20 cellular contexts compared by ENCODE assay signal in genomic region chr9:107847977-107848376, GRCh38.
A peak's percentile ranks its signal among the peaks of the same experiment; 100 is the strongest.
DNase-seq lines count a peak whose midpoint lies in the region; ATAC-seq, FAIRE-seq and TF ChIP-seq lines count a peak whose summit lies in the region.
"Had no signal": no experiment of that assay in that cellular context is flagged by ENCODE, and none has a peak within 500 bp of the region (broad histone marks: within the 10 kb centered on the region; RNA-seq: fewer than 3 reads in every experiment).

No MANE protein-coding gene starts in this region.

- intact Hi-C loops in MCF 10A (cut with micrococcal nuclease) = loop anchor here (5.0 to 10.0 kb wide), 2 partner anchors 209 to 363 kb away; partner anchors contain the start of gene KLF4
- intact Hi-C loops in breast epithelium (cut with DNase I; ENCODE audit: low total_unique reads) = no loop called here
- intact Hi-C loops in lower lobe of right lung (cut with DNase I) = no loop called here

- H3K27ac Mint-ChIP-seq in MCF 10A (ENCODE audit: low read depth, unreplicated experiment) = no peak overlapping the region
- H3K27ac Mint-ChIP-seq: progenitor cell of endocrine pancreas had no signal

- no peaks in the 10 kb centered on the region for H3K27me3 ChIP-seq in breast epithelium
- H3K27me3 ChIP-seq in bronchial epithelial cell (ENCODE audit: control insufficient read depth, insufficient read depth, low read length) = no peaks in the 10 kb centered on the region
- no peaks in the 10 kb centered on the region for H3K27me3 ChIP-seq in lower lobe of right lung (ENCODE audit: low read depth)
- H3K27me3 ChIP-seq: brain microvascular endothelial cell, thyroid gland had no signal

- TF ChIP-seq CTCF in MCF 10A (IDR thresholded peaks at IDR 0.05; ENCODE audit: unreplicated experiment) (no peak), breast epithelium (IDR thresholded peaks at IDR 0.05) (no peak), bronchial epithelial cell (IDR thresholded peaks at IDR 0.05; ENCODE audit: insufficient read depth, low read length, severe bottlenecking) (no peak), lower lobe of right lung (IDR thresholded peaks at IDR 0.05) (no peak), GM13977 (IDR thresholded peaks at IDR 0.05; ENCODE audit: extremely low read depth, insufficient read depth, missing control alignments) (no peak)

- no peaks in the 10 kb centered on the region for H3K9me3 Mint-ChIP-seq in MCF 10A (ENCODE audit: unreplicated experiment)

- H3K27ac ChIP-seq in breast epithelium (no peak overlapping the region), lower lobe of right lung (peak overlapping the region; percentile 46)
- H3K27ac ChIP-seq: brain microvascular endothelial cell, thyroid gland had no signal

- no peak for TF ChIP-seq POLR2A in breast epithelium (IDR thresholded peaks at IDR 0.05)

- H3K4me1 Mint-ChIP-seq in MCF 10A (ENCODE audit: insufficient read depth, unreplicated experiment) = peaks cover 11% of the 10 kb centered on the region

- H3K36me3 ChIP-seq in breast epithelium (no peaks in the 10 kb centered on the region), bronchial epithelial cell (ENCODE audit: control insufficient read depth, insufficient read depth, low read length) (no peaks in the 10 kb centered on the region), lower lobe of right lung (no peaks in the 10 kb centered on the region)
- H3K36me3 ChIP-seq: brain microvascular endothelial cell, thyroid gland had no signal

- H3K4me1 ChIP-seq in breast epithelium (no peaks in the 10 kb centered on the region), lower lobe of right lung (peaks cover 18% of the 10 kb centered on the region)
- H3K4me1 ChIP-seq: thyroid gland had no signal

- no peak overlapping the region for H3K4me3 ChIP-seq in breast epithelium
- H3K4me3 ChIP-seq in bronchial epithelial cell (ENCODE audit: low read depth, low read length) = no peak overlapping the region
- no peak overlapping the region for H3K4me3 ChIP-seq in lower lobe of right lung
- H3K4me3 ChIP-seq: K562, thyroid gland had no signal

- H3K27me3 Mint-ChIP-seq in MCF 10A (ENCODE audit: insufficient read depth, unreplicated experiment) = no peaks in the 10 kb centered on the region

- no peaks in the 10 kb centered on the region for H3K36me3 Mint-ChIP-seq in MCF 10A (ENCODE audit: insufficient read depth, unreplicated experiment)

- FAIRE-seq in bronchial epithelial cell (lab: Jason Lieb, UNC) = no peak
- FAIRE-seq: H1, K562 had no signal

- H3K4me3 Mint-ChIP-seq in MCF 10A (ENCODE audit: unreplicated experiment) = no peak overlapping the region

- in situ Hi-C loops in GM13977 (cut with MboI; ENCODE audit: low pct_unique_long_range_greater_than_20kb, low sequenced_read_pairs, unreplicated experiment) = no loop called here

- CTCF ChIA-PET in MCF 10A (lab: Yijun Ruan, JAX) = interaction anchor here (0.7 kb wide), 1 partner anchor 22 kb away, joined by 3 read pairs; no protein-coding TSS in a partner anchor

- peak; percentile 17 for DNase-seq in MCF 10A (ENCODE audit: unreplicated experiment)
- no peak for DNase-seq in breast epithelium (ENCODE audit: low spot score in 2 of 2)
- DNase-seq in bronchial epithelial cell (ENCODE audit: low read depth) = peak; percentile 46
- no peak for DNase-seq in lower lobe of right lung
- DNase-seq in GM13977 (ENCODE audit: low spot score) = no peak
- DNase-seq in stimulated activated naive CD8-positive, alpha-beta T cell treated with anti-CD3 and anti-CD28 coated beads, Interleukin-15, Interleukin-2, amounts not matched to agents 100 U/mL and 50 U/mL, for 24 hours = no peak
- DNase-seq: 8988T; activated CD8-positive, alpha-beta memory T cell treated with anti-CD3 and anti-CD28 coated beads for 24 hours; activated gamma-delta T cell treated with Interleukin-2 at 50 U/mL for 16 hours; brain microvascular endothelial cell; NCI-H1694 treated with DMSO at 0.1 percent for 48 hours; NCI-H748 treated with DMSO at 0.1 percent for 48 hours; SW 1271; thyroid gland had no signal

- POLR2A ChIA-PET in MCF 10A (lab: Yijun Ruan, JAX) = interaction anchor here (0.6 to 0.9 kb wide), 3 partner anchors 15 to 110 kb away, joined by 3 to 4 read pairs (median 4); no protein-coding TSS in a partner anchor

- H3K9me3 ChIP-seq in breast epithelium = no peaks in the 10 kb centered on the region
- H3K9me3 ChIP-seq in lower lobe of right lung = no peaks in the 10 kb centered on the region
- H3K9me3 ChIP-seq: thyroid gland had no signal

- no TSS peak for BruUV-seq in MCF 10A (replicated peaks; lab: Mats Ljungman, UMichigan)

- ATAC-seq in lower lobe of right lung = no peak
- no peak for ATAC-seq in GM21737 (IDR thresholded peaks at IDR 0.05; ENCODE audit: unreplicated experiment)
- ATAC-seq in GM19328 (IDR thresholded peaks at IDR 0.05; ENCODE audit: unreplicated experiment) = no peak
- ATAC-seq in stimulated activated naive CD8-positive, alpha-beta T cell treated with anti-CD3 and anti-CD28 coated beads, Interleukin-15, Interleukin-2, amounts not matched to agents 100 U/mL and 50 U/mL, for 24 hours = no peak
- ATAC-seq: K562, Panc1 had no signal

Comparison
In these comparisons a context has a peak if more than half of its experiments do, and no peak if none do; other contexts are left out.
1. DNase-seq: peak in MCF 10A (single experiment) and bronchial epithelial cell (single experiment); none in breast epithelium (0 of 2), lower lobe of right lung (single experiment), GM13977 (single experiment) and stimulated activated naive CD8-positive, alpha-beta T cell treated with anti-CD3 and anti-CD28 coated beads, Interleukin-15, Interleukin-2, amounts not matched to agents 100 U/mL and 50 U/mL, for 24 hours (single experiment).